ENCODE assay signal across 8 cellular contexts in genomic region chr1:23367791-23368561, GRCh38. TPM values are rescaled to one million over a fixed set of nuclear protein-coding genes. Genes with fewer than 3 reads are reported as not detected.
A peak's percentile ranks its signal among the peaks of the same experiment; 100 is the strongest.
DNase-seq lines count a peak whose midpoint lies in the region; ATAC-seq and TF ChIP-seq lines count a peak whose summit lies in the region.

No MANE protein-coding gene starts in this region.

- peaks cover 47% of the 10 kb centered on the region for H3K36me3 ChIP-seq in BLaER1
- H3K36me3 ChIP-seq in colonic mucosa: peaks cover 2% of the 10 kb centered on the region

- ATAC-seq in GM19324 (IDR thresholded peaks at IDR 0.05; ENCODE audit: low FRiP score, unreplicated experiment) (peak; percentile 92), HG03460 (IDR thresholded peaks at IDR 0.05; ENCODE audit: unreplicated experiment) (peak; percentile 87)

- peak overlapping the region; percentile 83 for H3K4me3 ChIP-seq in BLaER1
- peak overlapping the region; percentile 70 for H3K4me3 ChIP-seq in colonic mucosa

- TF ChIP-seq CTCF in colonic mucosa (IDR thresholded peaks at IDR 0.05): no peak

- intact Hi-C loops in colonic mucosa (cut with DNase I): loop anchor here (10.0 kb wide), 1 partner anchor 117 kb away; the partner anchor contains the start of gene ASAP3

- peak overlapping the region; percentile 92 for H3K27ac ChIP-seq in BLaER1
- peak overlapping the region; percentile 93 for H3K27ac ChIP-seq in colonic mucosa
- H3K27ac ChIP-seq in layer of hippocampus (ENCODE audit: low read depth, low read length): peak overlapping the region; percentile 99

- H3K9me3 ChIP-seq in BLaER1: peaks cover 43% of the 10 kb centered on the region
- peaks cover 4% of the 10 kb centered on the region for H3K9me3 ChIP-seq in colonic mucosa

- H3K4me1 ChIP-seq in BLaER1 (peaks cover 47% of the 10 kb centered on the region), colonic mucosa (peaks cover 17% of the 10 kb centered on the region)

- H3K4me2 ChIP-seq in BLaER1: peak overlapping the region; percentile 97

- DNase-seq in NCI-H524 treated with DMSO at 0.1 percent for 48 hours (lab: John Stamatoyannopoulos, UW) (peak; percentile 90), colonic mucosa (peak; percentile 98)
- peak; percentile 98 for DNase-seq in activated CD4-positive, alpha-beta T cell treated with anti-CD3 and anti-CD28 coated beads for 48 hours
- peak; percentile 87 to 96 (median 96) for DNase-seq in stimulated activated CD4-positive, alpha-beta T cell treated with anti-CD3 and anti-CD28 coated beads, Interleukin-1b, Interleukin-23, amount 100 ng/mL, for 24 hours (ENCODE audit: low read depth in 4 of 4, low spot score in 1 of 4)

- H3K9ac ChIP-seq in BLaER1: peak overlapping the region; percentile 89
- peak overlapping the region; percentile 81 to 96 for H3K9ac ChIP-seq in colonic mucosa (ENCODE audit: low read depth in 2 of 2, low read length in 2 of 2)

- H3K27me3 ChIP-seq in BLaER1 (no peaks in the 10 kb centered on the region), colonic mucosa (no peaks in the 10 kb centered on the region), layer of hippocampus (ENCODE audit: control insufficient read depth, insufficient read depth, low read length) (no peaks in the 10 kb centered on the region)

- no peaks in the 10 kb centered on the region for H4K20me1 ChIP-seq in BLaER1

RNA-seq across cellular contexts. Expression of gene ZNF436, which starts 1.7 kb away (rescaled TPM):
- 10 to 100 TPM in 1 of 2 donors, 1 to 10 TPM in 1; 7.1 to 13.9 TPM for total RNA-seq in colonic mucosa

RNA-seq across cellular contexts. Expression of gene HNRNPR, which starts 23.9 kb away (rescaled TPM):
- total RNA-seq in colonic mucosa: 100 to 1,000 TPM; 103 to 165 TPM

RNA-seq across cellular contexts. Expression of gene TCEA3, which starts 56.6 kb away (rescaled TPM):
- 100 to 1,000 TPM; 128 to 133 TPM for total RNA-seq in colonic mucosa

Comparison
In these comparisons a context has a peak if more than half of its experiments do, and no peak if none do; other contexts are left out.
1. Peak in every context shown above with its lines: DNase-seq, ATAC-seq, H3K4me3 ChIP-seq and H3K27ac ChIP-seq.